10 cellular contexts compared by ENCODE assay signal in the genomic region with DNA sequence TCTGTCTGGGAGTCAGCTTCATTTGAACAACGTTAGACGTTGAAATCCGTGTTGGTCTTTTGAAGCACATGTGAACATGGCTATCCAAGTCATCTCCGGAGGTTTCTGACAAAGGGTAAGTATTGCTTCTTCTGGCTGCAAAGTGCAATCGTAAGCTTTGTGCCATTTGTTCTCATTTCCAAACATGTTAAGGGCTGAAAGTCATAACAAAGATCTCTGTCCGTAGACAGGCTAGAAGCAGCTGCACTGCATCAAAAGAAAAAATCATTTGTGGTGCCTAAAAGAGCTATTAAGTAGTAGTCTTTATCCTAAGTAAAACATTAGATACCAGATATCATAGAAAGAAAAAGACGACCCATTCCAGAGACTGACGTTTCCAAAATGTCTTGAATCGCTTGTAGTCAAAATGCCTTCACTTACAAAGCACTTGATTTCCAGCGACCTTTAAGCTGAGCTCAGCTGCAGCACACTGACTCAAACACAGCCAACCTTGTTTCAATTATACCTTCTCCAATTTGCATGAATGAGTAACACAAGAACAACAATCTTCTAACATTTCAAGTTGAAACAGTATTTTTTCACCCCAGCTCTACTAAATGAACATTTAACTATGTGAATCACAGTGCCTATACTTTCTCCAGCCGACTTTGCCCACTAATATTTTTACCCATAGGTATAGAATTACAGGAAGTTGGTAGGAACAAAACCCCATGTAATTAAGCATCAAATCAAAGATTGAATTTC.
DNase-seq lines count a peak whose midpoint lies in the region; ATAC-seq, FAIRE-seq and TF ChIP-seq lines count a peak whose summit lies in the region.
"Had no signal": no experiment of that assay in that cellular context is flagged by ENCODE, and none has a peak within 500 bp of the region (broad histone marks: within the 10 kb centered on the region; RNA-seq: fewer than 3 reads in every experiment).

No MANE protein-coding gene starts in this region.

- H3K4me2 ChIP-seq in A549: peak overlapping the region; percentile 72

- H3K4me3 ChIP-seq in A549 (peak overlapping the region; percentile 47), HFF-Myc (replicated peaks; ENCODE audit: low read depth, low read length) (peak overlapping the region; percentile 45), brain microvascular endothelial cell (ENCODE audit: low read depth, low read length) (no peak overlapping the region), kidney epithelial cell (ENCODE audit: low read depth, low read length) (no peak overlapping the region)
- H3K4me3 ChIP-seq: lower lobe of right lung had no signal

- FAIRE-seq in A549 (lab: Jason Lieb, UNC): peak; percentile 7

- no peaks in the 10 kb centered on the region for H3K9me3 ChIP-seq in A549
- H3K9me3 ChIP-seq: lower lobe of right lung had no signal

- H3K27ac ChIP-seq in A549: peak overlapping the region; percentile 74 to 81
- peak overlapping the region; percentile 7 for H3K27ac ChIP-seq in brain microvascular endothelial cell
- H3K27ac ChIP-seq: lower lobe of right lung had no signal

- TF ChIP-seq POLR2A in A549 (IDR thresholded peaks at IDR 0.05; ENCODE audit: low read length): no peak

- POLR2A ChIA-PET in A549 (lab: Yijun Ruan, JAX): interaction anchor here (0.9 to 4.1 kb wide), 9 partner anchors 9 to 328 kb away, joined by 3 to 33 read pairs (median 5); no protein-coding TSS in a partner anchor

- CTCF ChIA-PET in A549 (lab: Yijun Ruan, JAX): interaction anchor here (0.6 to 5.9 kb wide), 21 partner anchors 8 to 330 kb away, joined by 3 to 87 read pairs (median 6); a partner anchor contains a TSS

- in situ Hi-C loops in brain microvascular endothelial cell (cut with HindIII; ENCODE audit: low pct_ligation_motif_present, low sequenced_read_pairs): no loop called here

- TF ChIP-seq EP300 in A549 (IDR thresholded peaks at IDR 0.05): no peak

- H3K27me3 ChIP-seq in brain microvascular endothelial cell (replicated peaks) (no peaks in the 10 kb centered on the region), kidney epithelial cell (ENCODE audit: control insufficient read depth, insufficient read depth, low read length) (no peaks in the 10 kb centered on the region)

- WGBS in A549 (ENCODE audit: missing lambda C conversion rate): 47% methylated on average over 11 of the region's 11 CpGs

- DNase-seq in A549 (ENCODE audit: low read depth in 1 of 2, low spot score in 1 of 2) (peak in 1 of 2 experiments; percentile 57), HFF-Myc (ENCODE audit: extremely low read depth, low read depth) (peak; percentile 73), brain microvascular endothelial cell (peak; percentile 31), kidney epithelial cell (ENCODE audit: low read depth) (peak; percentile 54), UCSD-AML1 (lab: John Stamatoyannopoulos, UW; ENCODE audit: unreplicated experiment) (no peak), Ammon's horn (ENCODE audit: low spot score) (no peak)
- DNase-seq: lower lobe of right lung, NCI-H774 had no signal

- peaks cover 17% of the 10 kb centered on the region; the same call in 2 of the 3 replicates for H3K4me1 ChIP-seq in A549

- ATAC-seq in A549 (peak; percentile 37 to 48; a peak in 5 of 6 replicates), GM21423 (IDR thresholded peaks at IDR 0.05; ENCODE audit: unreplicated experiment) (no peak), HG03280 (IDR thresholded peaks at IDR 0.05; ENCODE audit: unreplicated experiment) (no peak)

- H3K36me3 ChIP-seq in brain microvascular endothelial cell (replicated peaks) (no peaks in the 10 kb centered on the region), kidney epithelial cell (ENCODE audit: control insufficient read depth, insufficient read depth, low read length) (no peaks in the 10 kb centered on the region)
- H3K36me3 ChIP-seq: lower lobe of right lung had no signal

- TF ChIP-seq CTCF in A549 (IDR thresholded peaks at IDR 0.05) (no peak), HFF-Myc (IDR thresholded peaks at IDR 0.05; ENCODE audit: low read depth, low read length, missing control alignments) (no peak), brain microvascular endothelial cell (IDR thresholded peaks at IDR 0.05; ENCODE audit: low read depth, low read length, missing control alignments) (no peak), kidney epithelial cell (IDR thresholded peaks at IDR 0.05; ENCODE audit: insufficient read depth, low read length, poor library complexity, severe bottlenecking) (no peak)

- no peak for TF ChIP-seq RAD21 in A549 (conservative IDR thresholded peaks at IDR 0.05 in 1 of 2, IDR thresholded peaks at IDR 0.05 in 1 of 2)

TF ChIP-seq in A549, 52 proteins besides CTCF, POLR2A, EP300 and RAD21:
- TF ChIP-seq MYC (IDR thresholded peaks at IDR 0.05; ENCODE audit: borderline replicate concordance, low read length) (peak; percentile 13; the same call in 1 of the 2 replicates), SREBF2 (IDR thresholded peaks at IDR 0.05) (no peak), FOSL2 (IDR thresholded peaks at IDR 0.05) (no peak), FOSL2 (CRISPR knock-in tag; IDR thresholded peaks at IDR 0.05) (0 out of 2 replicates have a peak, but pooled peaks have one; percentile 3)

Comparison
In these comparisons a context has a peak if more than half of its experiments do, and no peak if none do; other contexts are left out.
1. ATAC-seq: peak in A549 (2 of 2); none in GM21423 (single experiment) and HG03280 (single experiment).
2. DNase-seq: peak in HFF-Myc (single experiment), brain microvascular endothelial cell (single experiment) and kidney epithelial cell (single experiment); none in UCSD-AML1 (single experiment) and Ammon's horn (single experiment).
3. H3K4me3 ChIP-seq: peak in A549 (single experiment) and HFF-Myc (single experiment); none in brain microvascular endothelial cell (single experiment) and kidney epithelial cell (single experiment).